In genomic region chr1:166875734-166876539, GRCh38 we compare ENCODE assay signal across 8 cellular contexts. TPM values are rescaled to one million over a fixed set of nuclear protein-coding genes. Genes with fewer than 3 reads are reported as not detected.
DNase-seq lines count a peak whose midpoint lies in the region; ATAC-seq and TF ChIP-seq lines count a peak whose summit lies in the region.

Gene TADA1, minus strand, starts transcription at chr1:166876264. Its CDS starts 31 bp downstream, at chr1:166876233.

- in situ Hi-C loops in KBM-7 (cut with MboI; ENCODE audit: low pct_unique_long_range_greater_than_20kb, low sequenced_read_pairs), result no loop called here

- DNase-seq in DMS53 (lab: John Stamatoyannopoulos, UW) (peak; percentile 99), KBM-7 (peak; percentile 99), erythroblast (lab: John Stamatoyannopoulos, UW) (peak; percentile 99)
- peak; percentile 97 for DNase-seq in activated T-cell treated with anti-CD3 and anti-CD28 coated beads, Interleukin-2, amount 50 U/mL, for 24 hours
- DNase-seq in stimulated activated CD8-positive, alpha-beta memory T cell treated with anti-CD3 and anti-CD28 coated beads, Interleukin-4, amount 100 ng/mL, for 48 hours, result peak; percentile 98

- H3K36me3 Mint-ChIP-seq in activated T-cell treated with anti-CD3 and anti-CD28 coated beads, Interleukin-2, amount 50 U/mL, for 24 hours (ENCODE audit: low read depth), result peaks cover 33% of the 10 kb centered on the region

- peak within 1 kb of the TSS; percentile 72 to 80 for H3K9ac ChIP-seq in mucosa of rectum (ENCODE audit: low read depth in 1 of 2, low read length in 2 of 2)

- H3K4me3 ChIP-seq in mucosa of rectum (ENCODE audit: low read length in 2 of 2), result peak within 1 kb of the TSS; percentile 78 to 88

- H3K4me1 Mint-ChIP-seq in activated T-cell treated with anti-CD3 and anti-CD28 coated beads, Interleukin-2, amount 50 U/mL, for 24 hours (ENCODE audit: low read depth), result peaks cover 50% of the 10 kb centered on the region

- peak within 1 kb of the TSS; percentile 95 for H3K27ac ChIP-seq in mucosa of rectum (ENCODE audit: low read depth in 2 of 2, low read length in 2 of 2)

- peaks cover 4% of the 10 kb centered on the region for H3K9me3 Mint-ChIP-seq in activated T-cell treated with anti-CD3 and anti-CD28 coated beads, Interleukin-2, amount 50 U/mL, for 24 hours

- H3K27me3 ChIP-seq in mucosa of rectum (ENCODE audit: control insufficient read depth in 2 of 2, insufficient read depth in 2 of 2, low read length in 2 of 2), result no peaks in the 10 kb centered on the region

- peak; percentile 89 for ATAC-seq in GM21717 (IDR thresholded peaks at IDR 0.05; ENCODE audit: unreplicated experiment)

- peak within 1 kb of the TSS; percentile 96 for H3K4me3 Mint-ChIP-seq in activated T-cell treated with anti-CD3 and anti-CD28 coated beads, Interleukin-2, amount 50 U/mL, for 24 hours

- H3K4me1 ChIP-seq in mucosa of rectum (ENCODE audit: control insufficient read depth in 2 of 2, insufficient read depth in 2 of 2, low read length in 2 of 2), result peaks cover 4 to 5% of the 10 kb centered on the region in 2 donors

- H3K27me3 Mint-ChIP-seq in activated T-cell treated with anti-CD3 and anti-CD28 coated beads, Interleukin-2, amount 50 U/mL, for 24 hours, result no peaks in the 10 kb centered on the region

- H3K27ac Mint-ChIP-seq in activated T-cell treated with anti-CD3 and anti-CD28 coated beads, Interleukin-2, amount 50 U/mL, for 24 hours, result peak within 1 kb of the TSS; percentile 99

- no peaks in the 10 kb centered on the region for H3K36me3 ChIP-seq in mucosa of rectum (ENCODE audit: control insufficient read depth in 2 of 2, insufficient read depth in 2 of 2, low read length in 2 of 2)

- no peaks in the 10 kb centered on the region for H3K9me3 ChIP-seq in mucosa of rectum (ENCODE audit: control insufficient read depth in 2 of 2, low read length in 2 of 2)

- peak; percentile 75 for TF ChIP-seq POLR2A in erythroblast (IDR thresholded peaks at IDR 0.05; ENCODE audit: low read length)

TF ChIP-seq in PFSK-1, 5 proteins besides CTCF, POLR2A, EP300 and RAD21:
- TF ChIP-seq REST (IDR thresholded peaks at IDR 0.05; ENCODE audit: insufficient read depth in 1 of 2, low read depth in 2 of 2, low read length in 2 of 2) (no peak), FOXP2 (optimal IDR thresholded peaks at IDR 0.05; ENCODE audit: borderline replicate concordance, extremely low read depth, extremely low read length, insufficient read depth) (peak; percentile 78), POLR2AphosphoS5 (IDR thresholded peaks at IDR 0.05; ENCODE audit: low read depth, low read length) (0 out of 2 replicates have a peak, but pooled peaks have one; percentile 6), SIN3A (IDR thresholded peaks at IDR 0.05; ENCODE audit: borderline replicate concordance, insufficient read depth, low read length) (peak; percentile 5; the same call in 1 of the 2 replicates), TAF1 (IDR thresholded peaks at IDR 0.05; ENCODE audit: borderline replicate concordance, insufficient read depth, low read length) (peak; percentile 64; the same call in 1 of the 2 replicates)
TF ChIP-seq in PFSK-1: peak in this region for 4.

RNA-seq across cellular contexts. Expression of gene TADA1, which starts in this region (rescaled TPM):
- polyA plus RNA-seq in PFSK-1 (2012; ENCODE audit: insufficient read length, low read depth), result 6.1 TPM

Comparison
In these comparisons a context has a peak if more than half of its experiments do, and no peak if none do; other contexts are left out.
1. Peak in every context shown above with its lines: DNase-seq, ATAC-seq, H3K4me3 ChIP-seq and H3K27ac ChIP-seq.